In genomic region chr12:21940549-21940948, GRCh38 we compare ENCODE assay signal across 10 cellular contexts. TPM values are rescaled to one million over a fixed set of nuclear protein-coding genes. Genes with fewer than 3 reads are reported as not detected.
DNase-seq lines count a peak whose midpoint lies in the region; ATAC-seq and TF ChIP-seq lines count a peak whose summit lies in the region.
"Had no signal": no experiment of that assay in that cellular context is flagged by ENCODE, and none has a peak within 500 bp of the region (broad histone marks: within the 10 kb centered on the region; RNA-seq: fewer than 3 reads in every experiment).

No MANE protein-coding gene starts in this region.

- DNase-seq in activated CD8-positive, alpha-beta memory T cell treated with anti-CD3 and anti-CD28 coated beads, Interleukin-2, amount 10 ng/mL, durations not matched to agents 7 days and 5 days, result no peak
- no peak for DNase-seq in activated CD8-positive, alpha-beta memory T cell treated with anti-CD3 and anti-CD28 coated beads, Interleukin-2, amount 50 U/mL, for 48 hours
- DNase-seq in cardiac fibroblast (ENCODE audit: low read depth in 2 of 2) (peak in 1 of 2 donors; percentile 56), medulla oblongata (ENCODE audit: extremely low spot score) (peak; percentile 19), testis (no peak), KBM-7 (no peak)
- DNase-seq in activated CD4-positive, CD25-positive, alpha-beta regulatory T cell (lab: John Stamatoyannopoulos, UW), result no peak
- DNase-seq: NCI-H1436 treated with DMSO at 0.1 percent for 48 hours had no signal

- no peaks in the 10 kb centered on the region for H3K9me3 Mint-ChIP-seq in activated CD8-positive, alpha-beta memory T cell treated with anti-CD3 and anti-CD28 coated beads, Interleukin-2, amount 10 ng/mL, durations not matched to agents 7 days and 5 days (ENCODE audit: low read depth)

- H3K36me3 Mint-ChIP-seq in activated CD8-positive, alpha-beta memory T cell treated with anti-CD3 and anti-CD28 coated beads, Interleukin-2, amount 10 ng/mL, durations not matched to agents 7 days and 5 days, result no peaks in the 10 kb centered on the region

- H3K4me3 ChIP-seq in cardiac fibroblast (replicated peaks in 1 of 2; ENCODE audit: low read depth in 2 of 2, low read length in 2 of 2) (peak overlapping the region; percentile 42 to 54), testis (peak overlapping the region; percentile 41 to 45)
- H3K4me3 ChIP-seq: BLaER1 had no signal

- H3K27ac Mint-ChIP-seq in activated CD8-positive, alpha-beta memory T cell treated with anti-CD3 and anti-CD28 coated beads, Interleukin-2, amount 10 ng/mL, durations not matched to agents 7 days and 5 days, result no peak overlapping the region

- intact Hi-C loops in testis (cut with DNase I; ENCODE audit: low total_unique reads), result no loop called here

- peaks cover 17% of the 10 kb centered on the region for H3K4me1 Mint-ChIP-seq in activated CD8-positive, alpha-beta memory T cell treated with anti-CD3 and anti-CD28 coated beads, Interleukin-2, amount 10 ng/mL, durations not matched to agents 7 days and 5 days

- no peak for TF ChIP-seq CTCF in cardiac fibroblast (IDR thresholded peaks at IDR 0.05; ENCODE audit: low read depth, low read length)
- no peak for TF ChIP-seq CTCF in testis (IDR thresholded peaks at IDR 0.05)

- 4 to 12% methylated on average over 6 of the region's 6 CpGs for WGBS in testis, 2 donors

- no peaks in the 10 kb centered on the region for H3K4me1 ChIP-seq in testis
- H3K4me1 ChIP-seq: BLaER1 had no signal

- no peaks in the 10 kb centered on the region for H3K36me3 ChIP-seq in testis (ENCODE audit: low read depth, missing control alignments)
- H3K36me3 ChIP-seq: BLaER1 had no signal

- peak overlapping the region in 1 of 2 donors; percentile 71 for H3K27ac ChIP-seq in testis
- H3K27ac ChIP-seq: BLaER1 had no signal

- H3K27me3 ChIP-seq in testis, result no peaks in the 10 kb centered on the region
- H3K27me3 ChIP-seq: BLaER1 had no signal

- no peak for ATAC-seq in activated CD8-positive, alpha-beta memory T cell treated with anti-CD3 and anti-CD28 coated beads, Interleukin-2, amount 10 ng/mL, durations not matched to agents 7 days and 5 days
- ATAC-seq in HG02852 (IDR thresholded peaks at IDR 0.05; ENCODE audit: unreplicated experiment), result no peak

- peak overlapping the region; percentile 48 for H3K4me3 Mint-ChIP-seq in activated CD8-positive, alpha-beta memory T cell treated with anti-CD3 and anti-CD28 coated beads, Interleukin-2, amount 10 ng/mL, durations not matched to agents 7 days and 5 days

- no peaks in the 10 kb centered on the region for H3K9me3 ChIP-seq in testis

- in situ Hi-C loops in KBM-7 (cut with MboI; ENCODE audit: low pct_unique_long_range_greater_than_20kb, low sequenced_read_pairs), result no loop called here

- H3K27me3 Mint-ChIP-seq in activated CD8-positive, alpha-beta memory T cell treated with anti-CD3 and anti-CD28 coated beads, Interleukin-2, amount 10 ng/mL, durations not matched to agents 7 days and 5 days, result peaks cover 66% of the 10 kb centered on the region

- CTCF ChIA-PET in activated CD8-positive, alpha-beta memory T cell treated with anti-CD3 and anti-CD28 coated beads, Interleukin-2, amount 10 ng/mL, durations not matched to agents 7 days and 5 days (lab: Charles Lee), result interaction anchor here (0.8 kb wide), 1 partner anchor 50 kb away, joined by 3 read pairs; no protein-coding TSS in a partner anchor

- no peak for TF ChIP-seq POLR2A in testis (IDR thresholded peaks at IDR 0.05)

RNA-seq across cellular contexts. Expression of gene ABCC9, which starts 0.7 kb away (rescaled TPM):
- under 1 TPM in 1 of 2 experiments, not detected in 1; 0.07 TPM for total RNA-seq in activated CD8-positive, alpha-beta memory T cell treated with anti-CD3 and anti-CD28 coated beads, Interleukin-2, amount 10 ng/mL, durations not matched to agents 7 days and 5 days
- total RNA-seq in testis, result 1 to 10 TPM; 2.3 to 2.7 TPM
- polyA plus RNA-seq in testis (ENCODE audit: insufficient read depth, low read depth, low replicate concordance), result 2.1 TPM
